In genomic region chr11:35967042-35967441, GRCh38 we compare ENCODE assay signal across 23 cellular contexts. TPM values are rescaled to one million over a fixed set of nuclear protein-coding genes. Genes with fewer than 3 reads are reported as not detected.
DNase-seq lines count a peak whose midpoint lies in the region; ATAC-seq and TF ChIP-seq lines count a peak whose summit lies in the region.
"Had no signal": no experiment of that assay in that cellular context is flagged by ENCODE, and none has a peak within 500 bp of the region (broad histone marks: within the 10 kb centered on the region; RNA-seq: fewer than 3 reads in every experiment).

No MANE protein-coding gene starts in this region.

- H3K36me3 ChIP-seq in right atrium auricular region (no peaks in the 10 kb centered on the region), left ventricle myocardium inferior (no peaks in the 10 kb centered on the region)
- H3K36me3 ChIP-seq: SJSA1 had no signal

- peak; percentile 41 for ATAC-seq in Right ventricle myocardium inferior
- peak; percentile 17 for ATAC-seq in stimulated activated memory B cell treated with anti-CD40 and anti-IgM and Interleukin-4, amounts not matched to agents 10 μg/mL and 1 μg/mL and 100 μg/mL, for 72 hours
- no peak for ATAC-seq in natural killer cell treated with Interleukin-12 subunit alpha and Interleukin-12 subunit beta and Interleukin-15 and Interleukin-18, amount 100 ng/mL, for 72 hours
- ATAC-seq: K562 had no signal

- H3K27ac Mint-ChIP-seq in stimulated activated memory B cell treated with anti-CD40 and anti-IgM and Interleukin-4, amounts not matched to agents 10 μg/mL and 1 μg/mL and 100 μg/mL, for 72 hours, result no peak overlapping the region
- no peak overlapping the region for H3K27ac Mint-ChIP-seq in activated T-helper 2 cell treated with anti-CD3 and anti-CD28 coated beads, Interferon-gamma antibody, Interleukin-2, Interleukin-4, amounts not matched to agents 10 μg/mL and 5 μg/mL and 100 μg/mL, durations not matched to agents 14 hours and 24 hours and 36 hours
- H3K27ac Mint-ChIP-seq in natural killer cell treated with Interleukin-12 subunit alpha and Interleukin-12 subunit beta and Interleukin-15 and Interleukin-18, amount 100 ng/mL, for 72 hours, result no peak overlapping the region
- H3K27ac Mint-ChIP-seq: H9, HFFc6 had no signal

- TF ChIP-seq CTCF in right atrium auricular region (IDR thresholded peaks at IDR 0.05) (no peak), left ventricle myocardium inferior (IDR thresholded peaks at IDR 0.05; ENCODE audit: borderline replicate concordance) (no peak)

- H3K27ac ChIP-seq in right atrium auricular region (no peak overlapping the region), left ventricle myocardium inferior (replicated peaks) (no peak overlapping the region)
- H3K27ac ChIP-seq: 22Rv1, PC-9, SJSA1 had no signal

- no peak overlapping the region for H3K4me3 Mint-ChIP-seq in stimulated activated memory B cell treated with anti-CD40 and anti-IgM and Interleukin-4, amounts not matched to agents 10 μg/mL and 1 μg/mL and 100 μg/mL, for 72 hours
- H3K4me3 Mint-ChIP-seq in activated T-helper 2 cell treated with anti-CD3 and anti-CD28 coated beads, Interferon-gamma antibody, Interleukin-2, Interleukin-4, amounts not matched to agents 10 μg/mL and 5 μg/mL and 100 μg/mL, durations not matched to agents 14 hours and 24 hours and 36 hours (ENCODE audit: low read depth), result no peak overlapping the region
- no peak overlapping the region for H3K4me3 Mint-ChIP-seq in natural killer cell treated with Interleukin-12 subunit alpha and Interleukin-12 subunit beta and Interleukin-15 and Interleukin-18, amount 100 ng/mL, for 72 hours
- H3K4me3 Mint-ChIP-seq: CD8-positive, alpha-beta memory T cell; H9; HFFc6 had no signal

- H3K27me3 ChIP-seq in right atrium auricular region (no peaks in the 10 kb centered on the region), left ventricle myocardium inferior (ENCODE audit: low read depth) (no peaks in the 10 kb centered on the region)
- H3K27me3 ChIP-seq: SJSA1 had no signal

- H3K4me1 Mint-ChIP-seq in stimulated activated memory B cell treated with anti-CD40 and anti-IgM and Interleukin-4, amounts not matched to agents 10 μg/mL and 1 μg/mL and 100 μg/mL, for 72 hours, result no peaks in the 10 kb centered on the region
- H3K4me1 Mint-ChIP-seq in activated T-helper 2 cell treated with anti-CD3 and anti-CD28 coated beads, Interferon-gamma antibody, Interleukin-2, Interleukin-4, amounts not matched to agents 10 μg/mL and 5 μg/mL and 100 μg/mL, durations not matched to agents 14 hours and 24 hours and 36 hours (ENCODE audit: low read depth), result peaks cover 5% of the 10 kb centered on the region
- H3K4me1 Mint-ChIP-seq in natural killer cell treated with Interleukin-12 subunit alpha and Interleukin-12 subunit beta and Interleukin-15 and Interleukin-18, amount 100 ng/mL, for 72 hours (ENCODE audit: low read depth in 2 of 2), result peaks cover 6 to 8% of the 10 kb centered on the region in 2 donors
- H3K4me1 Mint-ChIP-seq: CD8-positive, alpha-beta memory T cell had no signal

- H3K4me3 ChIP-seq in right atrium auricular region, result no peak overlapping the region
- no peak overlapping the region for H3K4me3 ChIP-seq in left ventricle myocardium inferior
- H3K4me3 ChIP-seq: K562, PC-9, SJSA1 had no signal

- H3K9me3 Mint-ChIP-seq in stimulated activated memory B cell treated with anti-CD40 and anti-IgM and Interleukin-4, amounts not matched to agents 10 μg/mL and 1 μg/mL and 100 μg/mL, for 72 hours, result peaks cover 3% of the 10 kb centered on the region
- H3K9me3 Mint-ChIP-seq in activated T-helper 2 cell treated with anti-CD3 and anti-CD28 coated beads, Interferon-gamma antibody, Interleukin-2, Interleukin-4, amounts not matched to agents 10 μg/mL and 5 μg/mL and 100 μg/mL, durations not matched to agents 14 hours and 24 hours and 36 hours, result no peaks in the 10 kb centered on the region
- no peaks in the 10 kb centered on the region for H3K9me3 Mint-ChIP-seq in natural killer cell treated with Interleukin-12 subunit alpha and Interleukin-12 subunit beta and Interleukin-15 and Interleukin-18, amount 100 ng/mL, for 72 hours
- H3K9me3 Mint-ChIP-seq: CD8-positive, alpha-beta memory T cell; HFFc6 had no signal

- peaks cover 10% of the 10 kb centered on the region for H3K27me3 Mint-ChIP-seq in stimulated activated memory B cell treated with anti-CD40 and anti-IgM and Interleukin-4, amounts not matched to agents 10 μg/mL and 1 μg/mL and 100 μg/mL, for 72 hours
- peaks cover under 1% of the 10 kb centered on the region for H3K27me3 Mint-ChIP-seq in activated T-helper 2 cell treated with anti-CD3 and anti-CD28 coated beads, Interferon-gamma antibody, Interleukin-2, Interleukin-4, amounts not matched to agents 10 μg/mL and 5 μg/mL and 100 μg/mL, durations not matched to agents 14 hours and 24 hours and 36 hours (ENCODE audit: low read depth)
- H3K27me3 Mint-ChIP-seq in natural killer cell treated with Interleukin-12 subunit alpha and Interleukin-12 subunit beta and Interleukin-15 and Interleukin-18, amount 100 ng/mL, for 72 hours, result peaks cover 17 to 33% of the 10 kb centered on the region in 2 donors

- no peaks in the 10 kb centered on the region for H3K36me3 Mint-ChIP-seq in stimulated activated memory B cell treated with anti-CD40 and anti-IgM and Interleukin-4, amounts not matched to agents 10 μg/mL and 1 μg/mL and 100 μg/mL, for 72 hours
- no peaks in the 10 kb centered on the region for H3K36me3 Mint-ChIP-seq in activated T-helper 2 cell treated with anti-CD3 and anti-CD28 coated beads, Interferon-gamma antibody, Interleukin-2, Interleukin-4, amounts not matched to agents 10 μg/mL and 5 μg/mL and 100 μg/mL, durations not matched to agents 14 hours and 24 hours and 36 hours (ENCODE audit: low read depth)
- H3K36me3 Mint-ChIP-seq in natural killer cell treated with Interleukin-12 subunit alpha and Interleukin-12 subunit beta and Interleukin-15 and Interleukin-18, amount 100 ng/mL, for 72 hours, result no peaks in the 10 kb centered on the region
- H3K36me3 Mint-ChIP-seq: CD8-positive, alpha-beta memory T cell had no signal

- intact Hi-C loops in Right ventricle myocardium inferior (cut with DNase I), result no loop called here
- intact Hi-C loops in left ventricle myocardium inferior (cut with micrococcal nuclease), result no loop called here
- intact Hi-C loops in activated T-helper 2 cell treated with anti-CD3 and anti-CD28 coated beads, Interferon-gamma antibody, Interleukin-2, Interleukin-4, amounts not matched to agents 10 μg/mL and 5 μg/mL and 100 μg/mL, durations not matched to agents 14 hours and 24 hours and 36 hours (cut with micrococcal nuclease), result no loop called here

- no peak for DNase-seq in Right ventricle myocardium inferior (ENCODE audit: missing footprints)
- no peak for DNase-seq in right atrium auricular region (ENCODE audit: low spot score)
- DNase-seq in NCI-H82 (lab: John Stamatoyannopoulos, UW), result peak; percentile 56
- DNase-seq in left ventricle myocardium inferior, result peak; percentile 28
- DNase-seq in activated T-helper 2 cell treated with anti-CD3 and anti-CD28 coated beads, Interferon-gamma antibody, Interleukin-2, Interleukin-4, amounts not matched to agents 10 μg/mL and 5 μg/mL and 100 μg/mL, durations not matched to agents 14 hours and 24 hours and 36 hours (ENCODE audit: low spot score), result no peak
- no peak for DNase-seq in natural killer cell treated with Interleukin-12 subunit alpha and Interleukin-12 subunit beta and Interleukin-15 and Interleukin-18, amount 100 ng/mL, for 72 hours (ENCODE audit: low spot score)
- no peak for DNase-seq in activated T-cell treated with anti-CD3 and anti-CD28 coated beads, Interleukin-2, amount 50 U/mL, for 48 hours
- DNase-seq: ACHN; C1 segment of cervical spinal cord; Calu3; CD8-positive, alpha-beta memory T cell; DMS153; H9; HFFc6; NCI-H1092; NCI-H1436 treated with DMSO at 0.1 percent for 48 hours; NCI-H1930; NCI-H69; PC-9 had no signal

- peaks cover 0 to 8% of the 10 kb centered on the region in 2 donors for H3K4me1 ChIP-seq in right atrium auricular region
- no peaks in the 10 kb centered on the region for H3K4me1 ChIP-seq in left ventricle myocardium inferior

- H3K9me3 ChIP-seq in right atrium auricular region (no peaks in the 10 kb centered on the region), left ventricle myocardium inferior (replicated peaks) (no peaks in the 10 kb centered on the region)
- H3K9me3 ChIP-seq: SJSA1 had no signal

RNA-seq across cellular contexts. Expression of gene LDLRAD3, which starts 23.2 kb away (rescaled TPM):
- total RNA-seq in Right ventricle myocardium inferior, result 1.7 TPM
- total RNA-seq in right atrium auricular region, result 1 to 10 TPM; 3.6 to 7.0 TPM
- 1.0 TPM for total RNA-seq in left ventricle myocardium inferior
- total RNA-seq in activated T-helper 2 cell treated with anti-CD3 and anti-CD28 coated beads, Interferon-gamma antibody, Interleukin-2, Interleukin-4, amounts not matched to agents 10 μg/mL and 5 μg/mL and 100 μg/mL, durations not matched to agents 14 hours and 24 hours and 36 hours, result 0.76 and 1.4 TPM in 2 replicates
- 1 to 10 TPM in 1 of 2 donors, under 1 TPM in 1; 0.10 to 1.8 TPM for total RNA-seq in natural killer cell treated with Interleukin-12 subunit alpha and Interleukin-12 subunit beta and Interleukin-15 and Interleukin-18, amount 100 ng/mL, for 72 hours

Comparison
In these comparisons a context has a peak if more than half of its experiments do, and no peak if none do; other contexts are left out.
1. DNase-seq: peak in NCI-H82 (single experiment) and left ventricle myocardium inferior (single experiment); none in Right ventricle myocardium inferior (single experiment), right atrium auricular region (single experiment), activated T-helper 2 cell treated with anti-CD3 and anti-CD28 coated beads, Interferon-gamma antibody, Interleukin-2, Interleukin-4, amounts not matched to agents 10 μg/mL and 5 μg/mL and 100 μg/mL, durations not matched to agents 14 hours and 24 hours and 36 hours (single experiment), natural killer cell treated with Interleukin-12 subunit alpha and Interleukin-12 subunit beta and Interleukin-15 and Interleukin-18, amount 100 ng/mL, for 72 hours (single experiment) and activated T-cell treated with anti-CD3 and anti-CD28 coated beads, Interleukin-2, amount 50 U/mL, for 48 hours (0 of 2).
2. ATAC-seq: peak in Right ventricle myocardium inferior (single experiment) and stimulated activated memory B cell treated with anti-CD40 and anti-IgM and Interleukin-4, amounts not matched to agents 10 μg/mL and 1 μg/mL and 100 μg/mL, for 72 hours (single experiment); none in natural killer cell treated with Interleukin-12 subunit alpha and Interleukin-12 subunit beta and Interleukin-15 and Interleukin-18, amount 100 ng/mL, for 72 hours (0 of 2).